14 cellular contexts compared by ENCODE assay signal in the genomic region with DNA sequence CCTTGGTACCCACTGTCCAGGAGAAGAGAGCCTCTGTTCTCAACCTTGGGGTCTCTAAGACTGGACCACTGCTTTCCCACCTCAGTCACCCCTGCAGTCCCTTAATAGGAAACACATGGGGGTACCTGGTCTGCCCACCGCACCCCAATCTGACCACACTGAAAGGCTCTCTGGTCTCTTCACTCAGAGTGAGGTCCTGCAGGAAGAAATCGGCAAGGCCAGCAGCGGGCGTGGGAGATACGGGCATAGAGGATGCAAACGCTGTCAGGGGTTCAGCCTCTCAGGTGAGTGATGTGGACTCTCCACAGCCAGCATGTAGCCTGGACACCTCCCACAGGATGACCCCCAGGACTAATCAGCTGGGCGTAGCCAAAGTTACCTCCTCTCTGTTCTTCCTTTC. TPM values are rescaled to one million over a fixed set of nuclear protein-coding genes. Genes with fewer than 3 reads are reported as not detected.
DNase-seq lines count a peak whose midpoint lies in the region; ATAC-seq and TF ChIP-seq lines count a peak whose summit lies in the region.
"Had no signal": no experiment of that assay in that cellular context is flagged by ENCODE, and none has a peak within 500 bp of the region (broad histone marks: within the 10 kb centered on the region; RNA-seq: fewer than 3 reads in every experiment).

No MANE protein-coding gene starts in this region.

- ATAC-seq in Right ventricle myocardium inferior: no peak
- no peak for ATAC-seq in activated naive CD8-positive, alpha-beta T cell treated with anti-CD3 and anti-CD28 coated beads, Interleukin-2, amount 10 ng/mL, durations not matched to agents 7 days and 5 days (ENCODE audit: low read depth)
- ATAC-seq in natural killer cell: no peak
- ATAC-seq in upper lobe of left lung (ENCODE audit: low FRiP score in 2 of 2): no peak
- no peak for ATAC-seq in HG02840 (IDR thresholded peaks at IDR 0.05; ENCODE audit: low FRiP score, unreplicated experiment)
- ATAC-seq in SK-N-SH treated with all-trans-retinoic acid at 6 μM for 48 hours: no peak
- ATAC-seq: T-helper 17 cell had no signal

- H3K4me1 Mint-ChIP-seq in activated naive CD8-positive, alpha-beta T cell treated with anti-CD3 and anti-CD28 coated beads, Interleukin-2, amount 10 ng/mL, durations not matched to agents 7 days and 5 days: peaks cover 59% of the 10 kb centered on the region
- H3K4me1 Mint-ChIP-seq in natural killer cell: peaks cover 86 to 91% of the 10 kb centered on the region in 2 donors

- intact Hi-C loops in Right ventricle myocardium inferior (cut with DNase I): no loop called here
- intact Hi-C loops in natural killer cell (cut with micrococcal nuclease): no loop called here

- TF ChIP-seq CTCF in right atrium auricular region (IDR thresholded peaks at IDR 0.05) (no peak), natural killer cell (IDR thresholded peaks at IDR 0.05) (no peak), upper lobe of left lung (IDR thresholded peaks at IDR 0.05) (no peak)

- H3K9me3 ChIP-seq in right atrium auricular region (no peaks in the 10 kb centered on the region), upper lobe of left lung (no peaks in the 10 kb centered on the region)
- H3K9me3 ChIP-seq: HAP-1, ovary had no signal

- H3K27ac ChIP-seq in right atrium auricular region: peak overlapping the region; percentile 16
- peak overlapping the region; percentile 53 to 81 (median 76) for H3K27ac ChIP-seq in upper lobe of left lung

- H3K4me1 ChIP-seq in right atrium auricular region (peaks cover 0 to 16% of the 10 kb centered on the region in 2 donors), upper lobe of left lung (peaks cover 25 to 52% (median 44%) of the 10 kb centered on the region in 4 donors)
- H3K4me1 ChIP-seq: HAP-1 had no signal

- no peak overlapping the region for H3K4me3 Mint-ChIP-seq in activated naive CD8-positive, alpha-beta T cell treated with anti-CD3 and anti-CD28 coated beads, Interleukin-2, amount 10 ng/mL, durations not matched to agents 7 days and 5 days
- H3K4me3 Mint-ChIP-seq in natural killer cell: peak overlapping the region; percentile 88
- H3K4me3 Mint-ChIP-seq: activated T-helper 1 cell treated with anti-CD3 and anti-CD28 coated beads, Interleukin-12 subunit alpha, Interleukin-12 subunit beta, Interleukin-2, Interleukin-4 antibody, amounts not matched to agents 30 ng/mL and 10 ng/mL and 1 ng/mL, durations not matched to agents 14 hours and 24 hours and 36 hours; T-helper 17 cell had no signal

- H3K27me3 Mint-ChIP-seq in activated naive CD8-positive, alpha-beta T cell treated with anti-CD3 and anti-CD28 coated beads, Interleukin-2, amount 10 ng/mL, durations not matched to agents 7 days and 5 days: no peaks in the 10 kb centered on the region
- no peaks in the 10 kb centered on the region for H3K27me3 Mint-ChIP-seq in natural killer cell (ENCODE audit: low read depth in 2 of 2)

- POLR2A ChIA-PET in activated naive CD8-positive, alpha-beta T cell treated with anti-CD3 and anti-CD28 coated beads, Interleukin-2, amount 10 ng/mL, durations not matched to agents 7 days and 5 days (lab: Charles Lee): no interaction called here

- H3K9me3 Mint-ChIP-seq in activated naive CD8-positive, alpha-beta T cell treated with anti-CD3 and anti-CD28 coated beads, Interleukin-2, amount 10 ng/mL, durations not matched to agents 7 days and 5 days: no peaks in the 10 kb centered on the region
- no peaks in the 10 kb centered on the region for H3K9me3 Mint-ChIP-seq in natural killer cell
- H3K9me3 Mint-ChIP-seq: activated T-helper 1 cell treated with anti-CD3 and anti-CD28 coated beads, Interleukin-12 subunit alpha, Interleukin-12 subunit beta, Interleukin-2, Interleukin-4 antibody, amounts not matched to agents 30 ng/mL and 10 ng/mL and 1 ng/mL, durations not matched to agents 14 hours and 24 hours and 36 hours had no signal

- H3K36me3 ChIP-seq in right atrium auricular region (no peaks in the 10 kb centered on the region), upper lobe of left lung (no peaks in the 10 kb centered on the region)
- H3K36me3 ChIP-seq: HAP-1, ovary had no signal

- no peak overlapping the region for H3K4me3 ChIP-seq in right atrium auricular region
- H3K4me3 ChIP-seq in upper lobe of left lung: no peak overlapping the region
- H3K4me3 ChIP-seq: HAP-1, ovary had no signal

- peak overlapping the region; percentile 52 for H3K27ac Mint-ChIP-seq in activated naive CD8-positive, alpha-beta T cell treated with anti-CD3 and anti-CD28 coated beads, Interleukin-2, amount 10 ng/mL, durations not matched to agents 7 days and 5 days
- H3K27ac Mint-ChIP-seq in natural killer cell: peak overlapping the region; percentile 94 to 96
- H3K27ac Mint-ChIP-seq: activated T-helper 1 cell treated with anti-CD3 and anti-CD28 coated beads, Interleukin-12 subunit alpha, Interleukin-12 subunit beta, Interleukin-2, Interleukin-4 antibody, amounts not matched to agents 30 ng/mL and 10 ng/mL and 1 ng/mL, durations not matched to agents 14 hours and 24 hours and 36 hours; T-helper 17 cell had no signal

- 85 to 88% methylated on average over 7 of the region's 7 CpGs for WGBS in upper lobe of left lung, 2 donors

- H3K27me3 ChIP-seq in right atrium auricular region (no peaks in the 10 kb centered on the region), upper lobe of left lung (no peaks in the 10 kb centered on the region)
- H3K27me3 ChIP-seq: ovary had no signal

- no peak for TF ChIP-seq POLR2A in upper lobe of left lung (IDR thresholded peaks at IDR 0.05)

- peaks cover 1% of the 10 kb centered on the region for H3K36me3 Mint-ChIP-seq in activated naive CD8-positive, alpha-beta T cell treated with anti-CD3 and anti-CD28 coated beads, Interleukin-2, amount 10 ng/mL, durations not matched to agents 7 days and 5 days
- no peaks in the 10 kb centered on the region for H3K36me3 Mint-ChIP-seq in natural killer cell

- no peak for DNase-seq in right atrium auricular region (ENCODE audit: low spot score)
- no peak for DNase-seq in Right ventricle myocardium inferior (ENCODE audit: missing footprints)
- no peak for DNase-seq in activated naive CD8-positive, alpha-beta T cell treated with anti-CD3 and anti-CD28 coated beads, Interleukin-2, amount 10 ng/mL, durations not matched to agents 7 days and 5 days
- DNase-seq in natural killer cell: no peak
- no peak for DNase-seq in upper lobe of left lung
- no peak for DNase-seq in NCI-H524 (lab: John Stamatoyannopoulos, UW)
- DNase-seq: NCI-H82, ovary, T-helper 17 cell had no signal

- TF ChIP-seq EP300 in upper lobe of left lung (IDR thresholded peaks at IDR 0.05): no peak

TF ChIP-seq in SK-N-SH treated with all-trans-retinoic acid at 6 μM for 48 hours, 23 proteins besides CTCF, POLR2A, EP300 and RAD21:
- TF ChIP-seq TOX (CRISPR knock-in tag; IDR thresholded peaks at IDR 0.05; ENCODE audit: borderline replicate concordance) (no peak), ZNF565 (CRISPR knock-in tag; conservative IDR thresholded peaks at IDR 0.05; ENCODE audit: low read depth) (no peak), ZC3H10 (CRISPR knock-in tag; IDR thresholded peaks at IDR 0.05) (no peak), TCF4 (CRISPR knock-in tag; IDR thresholded peaks at IDR 0.05; ENCODE audit: borderline replicate concordance) (no peak), RARB (CRISPR knock-in tag; IDR thresholded peaks at IDR 0.05) (no peak)

RNA-seq across cellular contexts. Expression of a gene that starts 3.5 kb away (rescaled TPM):
- total RNA-seq in right atrium auricular region: 1 to 10 TPM; 1.5 to 7.4 TPM
- total RNA-seq in Right ventricle myocardium inferior: 2.9 TPM
- 1 to 10 TPM; 1.3 to 2.0 TPM for total RNA-seq in activated naive CD8-positive, alpha-beta T cell treated with anti-CD3 and anti-CD28 coated beads, Interleukin-2, amount 10 ng/mL, durations not matched to agents 7 days and 5 days
- 10 to 100 TPM; 13.0 to 15.3 (median 13.8) TPM for total RNA-seq in natural killer cell
- total RNA-seq in upper lobe of left lung: 10 to 100 TPM in 5 of 6 donors, 1 to 10 TPM in 1; 6.8 to 47.1 (median 24.6) TPM
- total RNA-seq: astrocyte had no signal

RNA-seq across cellular contexts. Expression of a gene that starts 13.9 kb away (rescaled TPM):
- total RNA-seq in right atrium auricular region (1 to 10 TPM in 1 of 2 donors, under 1 TPM in 1; 0.26 to 1.7 TPM), Right ventricle myocardium inferior (0.87 TPM), natural killer cell (10 to 100 TPM; 48.6 to 56.0 (median 49.5) TPM), upper lobe of left lung (10 to 100 TPM in 1 of 6 donors, 1 to 10 TPM in 5; 3.4 to 10.9 (median 8.1) TPM)
- total RNA-seq in activated naive CD8-positive, alpha-beta T cell treated with anti-CD3 and anti-CD28 coated beads, Interleukin-2, amount 10 ng/mL, durations not matched to agents 7 days and 5 days: under 1 TPM; 0.33 to 0.40 TPM
- total RNA-seq: activated T-helper 1 cell treated with anti-CD3 and anti-CD28 coated beads, Interleukin-12 subunit alpha, Interleukin-12 subunit beta, Interleukin-2, Interleukin-4 antibody, amounts not matched to agents 30 ng/mL and 10 ng/mL and 1 ng/mL, durations not matched to agents 14 hours and 24 hours and 36 hours; astrocyte had no signal

RNA-seq across cellular contexts. Expression of a gene that starts 20.0 kb away (rescaled TPM):
- total RNA-seq in right atrium auricular region (1 to 10 TPM; 4.8 to 7.7 TPM), Right ventricle myocardium inferior (5.2 TPM), natural killer cell (1 to 10 TPM; 2.5 to 6.5 (median 3.8) TPM), upper lobe of left lung (10 to 100 TPM in 5 of 6 donors, 1 to 10 TPM in 1; 9.5 to 23.0 (median 15.1) TPM)
- 10 to 100 TPM in 1 of 2 experiments, 1 to 10 TPM in 1; 9.4 to 10.1 TPM for total RNA-seq in activated naive CD8-positive, alpha-beta T cell treated with anti-CD3 and anti-CD28 coated beads, Interleukin-2, amount 10 ng/mL, durations not matched to agents 7 days and 5 days

RNA-seq across cellular contexts. Expression of a gene that starts 45.5 kb away (rescaled TPM):
- under 1 TPM in 1 of 2 donors, not detected in 1; 0.35 TPM for total RNA-seq in right atrium auricular region
- total RNA-seq in Right ventricle myocardium inferior: 2.8 TPM
- under 1 TPM; 0.72 to 0.91 TPM for total RNA-seq in activated naive CD8-positive, alpha-beta T cell treated with anti-CD3 and anti-CD28 coated beads, Interleukin-2, amount 10 ng/mL, durations not matched to agents 7 days and 5 days
- total RNA-seq in natural killer cell: 1 to 10 TPM in 2 of 3 donors, under 1 TPM in 1; 0.64 to 1.3 (median 1.1) TPM
- total RNA-seq in upper lobe of left lung: 1 to 10 TPM in 3 of 6 donors, not detected in 3; 1.2 to 2.1 (median 2.0) TPM

Comparison
In these comparisons a context has a peak if more than half of its experiments do, and no peak if none do; other contexts are left out.
1. RNA of a gene that starts 13.9 kb away (total RNA-seq): 48.6 to 56.0 TPM in natural killer cell; 3.4 to 10.9 TPM in upper lobe of left lung, 0.26 to 1.7 TPM in right atrium auricular region, 0.87 TPM in Right ventricle myocardium inferior (single experiment) and 0.33 to 0.40 TPM in activated naive CD8-positive, alpha-beta T cell treated with anti-CD3 and anti-CD28 coated beads, Interleukin-2, amount 10 ng/mL, durations not matched to agents 7 days and 5 days; every median in the first group is over 4 times any median in the second.